11 cellular contexts compared by ENCODE assay signal in the genomic region with DNA sequence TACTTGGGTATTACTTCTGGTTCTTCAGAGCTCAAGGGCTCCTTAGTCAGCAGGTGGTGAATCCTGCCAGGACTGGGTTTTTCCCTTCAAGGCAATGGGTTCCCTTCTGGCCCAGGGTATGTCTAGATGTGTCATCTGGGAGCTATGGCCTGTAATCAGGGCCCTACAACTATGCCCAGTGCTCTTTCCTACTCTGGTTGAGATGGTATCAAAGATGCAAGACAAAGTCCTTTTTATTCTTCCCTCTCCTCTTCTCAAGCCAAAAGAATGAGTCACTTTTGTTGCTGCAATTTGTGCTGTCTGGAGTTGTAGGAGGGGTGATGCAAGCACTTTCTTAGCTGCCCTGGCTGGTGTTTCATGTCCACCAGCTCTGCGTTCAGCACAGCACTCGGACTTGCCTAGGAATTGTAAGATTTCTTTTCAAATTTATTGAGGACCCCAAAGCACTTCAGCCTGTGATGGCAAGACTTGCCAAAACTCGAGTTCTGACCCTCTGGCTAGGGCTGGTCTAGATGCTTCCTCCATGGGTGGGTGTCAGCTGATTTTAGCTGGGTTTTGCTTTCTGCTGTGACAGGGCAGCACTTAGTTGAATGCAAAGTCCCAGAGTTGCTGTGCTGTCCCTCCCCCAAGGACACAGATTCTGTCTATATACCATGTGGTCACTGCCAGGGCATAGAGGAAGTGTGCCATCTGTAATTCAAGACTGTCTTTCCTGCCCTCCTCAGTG.
DNase-seq lines count a peak whose midpoint lies in the region; ATAC-seq and TF ChIP-seq lines count a peak whose summit lies in the region.
"Had no signal": no experiment of that assay in that cellular context is flagged by ENCODE, and none has a peak within 500 bp of the region (broad histone marks: within the 10 kb centered on the region; RNA-seq: fewer than 3 reads in every experiment).

No MANE protein-coding gene starts in this region.

- H3K9me3 ChIP-seq in MG63 = peaks cover 5% of the 10 kb centered on the region
- peaks cover 0 to 6% (median 0%) of the 10 kb centered on the region in 3 donors for H3K9me3 ChIP-seq in body of pancreas
- no peaks in the 10 kb centered on the region for H3K9me3 ChIP-seq in HAP-1

- no peaks in the 10 kb centered on the region for H3K4me1 ChIP-seq in body of pancreas
- H3K4me1 ChIP-seq in HAP-1 = no peaks in the 10 kb centered on the region

- DNase-seq in AG10803 (ENCODE audit: low read depth) (peak; percentile 93), MG63 (peak; percentile 53), body of pancreas (peak in 2 of 4 donors; percentile 4 to 25), lower leg skin (ENCODE audit: low spot score in 2 of 2) (peak; percentile 35 to 82), HAP-1 (ENCODE audit: low spot score in 2 of 2) (no peak), NCI-H526 (lab: John Stamatoyannopoulos, UW) (no peak)
- no peak for DNase-seq in stimulated activated CD4-positive, alpha-beta T cell treated with anti-CD3 and anti-CD28 coated beads, Interleukin-4, amount 100 ng/mL, for 24 hours
- DNase-seq: GDM1, kidney, NCI-H748 treated with DMSO at 0.1 percent for 48 hours had no signal

- in situ Hi-C loops in HAP-1 (cut with MboI; ENCODE audit: low sequenced_read_pairs) = no loop called here

- TF ChIP-seq POLR2A in body of pancreas (IDR thresholded peaks at IDR 0.05) (no peak), lower leg skin (IDR thresholded peaks at IDR 0.05) (no peak)

- WGBS in body of pancreas, 2 donors = 56 to 66% methylated on average over 3 of the region's 3 CpGs
- WGBS in lower leg skin, 2 donors = 48 to 53% methylated on average over 3 of the region's 3 CpGs

- no peaks in the 10 kb centered on the region for H3K36me3 ChIP-seq in MG63
- H3K36me3 ChIP-seq in body of pancreas (replicated peaks in 1 of 2; ENCODE audit: insufficient read depth in 1 of 2, low read depth in 2 of 2) = no peaks in the 10 kb centered on the region
- H3K36me3 ChIP-seq in HAP-1 (replicated peaks) = no peaks in the 10 kb centered on the region

- H3K27ac ChIP-seq in body of pancreas = no peak overlapping the region

- intact Hi-C loops in body of pancreas (cut with DNase I) = no loop called here
- intact Hi-C loops in lower leg skin (cut with DNase I; ENCODE audit: low total_unique reads) = no loop called here

- TF ChIP-seq CTCF in AG10803 (conservative IDR thresholded peaks at IDR 0.05; ENCODE audit: low read length) (no peak), body of pancreas (IDR thresholded peaks at IDR 0.05) (no peak), lower leg skin (IDR thresholded peaks at IDR 0.05) (no peak)

- H3K4me3 ChIP-seq in AG10803 (ENCODE audit: low read length) = peak overlapping the region; percentile 54
- no peak overlapping the region for H3K4me3 ChIP-seq in MG63
- H3K4me3 ChIP-seq in body of pancreas = no peak overlapping the region
- H3K4me3 ChIP-seq in lower leg skin (ENCODE audit: low read depth, poor library complexity, severe bottlenecking) = no peak overlapping the region
- H3K4me3 ChIP-seq in HAP-1 = no peak overlapping the region

- H3K27me3 ChIP-seq in MG63 = no peaks in the 10 kb centered on the region
- no peaks in the 10 kb centered on the region for H3K27me3 ChIP-seq in body of pancreas
- no peaks in the 10 kb centered on the region for H3K27me3 ChIP-seq in HAP-1 (ENCODE audit: low read depth)

- ATAC-seq in body of pancreas = peak; percentile 53
- no peak for ATAC-seq in HG03175 (IDR thresholded peaks at IDR 0.05; ENCODE audit: unreplicated experiment)

Comparison
In these comparisons a context has a peak if more than half of its experiments do, and no peak if none do; other contexts are left out.
1. DNase-seq: peak in AG10803 (single experiment), MG63 (single experiment) and lower leg skin (2 of 2); none in stimulated activated CD4-positive, alpha-beta T cell treated with anti-CD3 and anti-CD28 coated beads, Interleukin-4, amount 100 ng/mL, for 24 hours (single experiment), HAP-1 (0 of 2) and NCI-H526 (0 of 2).